8 cellular contexts compared by ENCODE assay signal in genomic region chr14:75068294-75069020, GRCh38. TPM values are rescaled to one million over a fixed set of nuclear protein-coding genes. Genes with fewer than 3 reads are reported as not detected.
A peak's percentile ranks its signal among the peaks of the same experiment; 100 is the strongest.
DNase-seq lines count a peak whose midpoint lies in the region; ATAC-seq and TF ChIP-seq lines count a peak whose summit lies in the region.

No MANE protein-coding gene starts in this region.

- intact Hi-C loops in Panc1 (cut with micrococcal nuclease; ENCODE audit: unreplicated experiment), result no loop called here

- H3K27me3 ChIP-seq in Panc1 (ENCODE audit: control insufficient read depth, insufficient read depth, low read length), result no peaks in the 10 kb centered on the region

- no peak for ATAC-seq in Panc1

- BruUV-seq in Panc1 (replicated peaks; lab: Mats Ljungman, UMichigan), result TSS peak; percentile 94

- peaks cover 11% of the 10 kb centered on the region for H3K4me1 ChIP-seq in Panc1 (ENCODE audit: control insufficient read depth, insufficient read depth, low read length)

- POLR2A ChIA-PET in Panc1 (lab: Charles Lee), result interaction anchor here (0.6 to 1.1 kb wide), 4 partner anchors 14 to 156 kb away, joined by 3 to 7 read pairs (median 6); no protein-coding TSS in a partner anchor

- H3K4me3 ChIP-seq in GM12864 (ENCODE audit: low read depth, low read length), result peak overlapping the region; percentile 70
- peak overlapping the region; percentile 64 to 72 for H3K4me3 ChIP-seq in Panc1 (ENCODE audit: low read depth in 2 of 2, low read length in 2 of 2)
- H3K4me3 ChIP-seq in skeletal muscle cell (ENCODE audit: low read depth, low read length), result peak overlapping the region; percentile 59

- no peaks in the 10 kb centered on the region; the same call in 1 of the 2 replicates for H3K36me3 ChIP-seq in Panc1 (ENCODE audit: control insufficient read depth, insufficient read depth, low read length)

- TF ChIP-seq CTCF in GM12864 (IDR thresholded peaks at IDR 0.05; ENCODE audit: low read depth, low read length, missing control alignments) (no peak), Panc1 (IDR thresholded peaks at IDR 0.05) (no peak)

- H3K27ac ChIP-seq in Panc1 (ENCODE audit: low read length), result peak overlapping the region; percentile 99

- in situ Hi-C loops in Panc1 (cut with HindIII; ENCODE audit: low pct_unique_long_range_greater_than_20kb, low sequenced_read_pairs), result no loop called here

- DNase-seq in GM12864 (ENCODE audit: low read depth), result no peak
- DNase-seq in Panc1 (ENCODE audit: low read depth, low spot score), result no peak
- DNase-seq in foreskin melanocyte, result peak; percentile 29
- DNase-seq in skeletal muscle cell (ENCODE audit: low read depth), result no peak
- DNase-seq in ureter (ENCODE audit: low spot score), result no peak
- no peak for DNase-seq in activated effector memory CD4-positive, alpha-beta T cell treated with Interleukin-2 at 50 U/mL for 16 hours
- no peak for DNase-seq in AML-193 (lab: John Stamatoyannopoulos, UW)
- no peak for DNase-seq in NCI-H524 treated with DMSO at 0.1 percent for 48 hours (lab: John Stamatoyannopoulos, UW)

- CTCF ChIA-PET in Panc1 (lab: Charles Lee), result no interaction called here

- no peaks in the 10 kb centered on the region for H3K9me3 ChIP-seq in Panc1 (ENCODE audit: control insufficient read depth, insufficient read depth, low read depth, low read length)

RNA-seq across cellular contexts. Expression of gene ZC2HC1C, which starts 1.0 kb away (rescaled TPM):
- 5.2 TPM for total RNA-seq in Panc1 (2021; ENCODE audit: unreplicated experiment)
- polyA plus RNA-seq in Panc1 (2012; ENCODE audit: insufficient read length), result 3.4 TPM
- total RNA-seq in ureter, result 3.0 TPM

RNA-seq across cellular contexts. Expression of gene ACYP1, which starts 4.6 kb away (rescaled TPM):
- total RNA-seq in Panc1 (2021; ENCODE audit: unreplicated experiment), result 21.3 TPM
- 15.3 TPM for polyA plus RNA-seq in Panc1 (2012; ENCODE audit: insufficient read length)
- 14.1 TPM for total RNA-seq in ureter

RNA-seq across cellular contexts. Expression of gene MLH3, which starts 17.2 kb away (rescaled TPM):
- total RNA-seq in Panc1 (2021; ENCODE audit: unreplicated experiment) (17.0 TPM), ureter (44.2 TPM)
- 14.3 TPM for polyA plus RNA-seq in Panc1 (2012; ENCODE audit: insufficient read length)

RNA-seq across cellular contexts. Expression of gene NEK9, which starts 58.4 kb away (rescaled TPM):
- total RNA-seq in Panc1 (2021; ENCODE audit: unreplicated experiment), result 40.7 TPM
- 42.1 TPM for polyA plus RNA-seq in Panc1 (2012; ENCODE audit: insufficient read length)
- 89.2 TPM for total RNA-seq in ureter
